15 cellular contexts compared by ENCODE assay signal in the genomic region with DNA sequence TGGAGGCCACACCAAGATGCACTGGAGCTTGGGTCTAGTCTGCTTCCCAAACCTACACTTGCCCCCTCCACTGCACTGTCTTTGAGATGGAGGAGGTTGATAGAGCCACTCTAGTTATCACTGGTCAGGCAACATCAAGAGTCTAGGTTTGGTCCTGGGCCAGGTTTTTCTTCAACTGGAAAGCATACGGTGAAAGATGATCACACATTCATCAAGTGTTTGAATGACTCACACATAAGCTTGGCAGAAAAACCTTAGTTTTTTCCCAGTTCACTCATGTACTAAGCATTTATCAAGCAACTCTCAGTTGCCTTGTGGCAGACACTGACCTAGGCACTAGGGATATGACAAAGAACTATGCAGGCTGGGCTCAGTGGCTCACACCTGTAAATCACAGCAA.
DNase-seq lines count a peak whose midpoint lies in the region; ATAC-seq and TF ChIP-seq lines count a peak whose summit lies in the region.
"Had no signal": no experiment of that assay in that cellular context is flagged by ENCODE, and none has a peak within 500 bp of the region (broad histone marks: within the 10 kb centered on the region; RNA-seq: fewer than 3 reads in every experiment).

No MANE protein-coding gene starts in this region.

- peaks cover 4% of the 10 kb centered on the region for H3K27me3 ChIP-seq in osteoblast (ENCODE audit: insufficient read depth, low read length)
- H3K27me3 ChIP-seq: tibial nerve had no signal

- H3K4me1 ChIP-seq in osteoblast (ENCODE audit: insufficient read depth, low read length): peaks cover 7% of the 10 kb centered on the region
- H3K4me1 ChIP-seq: tibial nerve had no signal

- peak; percentile 90 for DNase-seq in GM04503 (ENCODE audit: low read depth)
- peak; percentile 74 for DNase-seq in NCI-H2196 treated with DMSO at 0.1 percent for 48 hours (lab: John Stamatoyannopoulos, UW; ENCODE audit: unreplicated experiment)
- peak; percentile 63 for DNase-seq in dermis blood vessel endothelial cell
- DNase-seq in osteoblast (ENCODE audit: insufficient read length, low spot score, missing footprints): peak; percentile 95
- no peak for DNase-seq in COR-L47 (lab: John Stamatoyannopoulos, UW)
- DNase-seq: activated gamma-delta T cell, glutamatergic neuron, NCI-H526 treated with DMSO at 0.1 percent for 48 hours, T-helper 17 cell had no signal

- no peak for TF ChIP-seq CTCF in osteoblast (IDR thresholded peaks at IDR 0.05; ENCODE audit: extremely low read depth, low read depth, low read length)

- H4K20me1 ChIP-seq in osteoblast (ENCODE audit: insufficient read depth, low read length): no peaks in the 10 kb centered on the region

- ATAC-seq in GM18505 (IDR thresholded peaks at IDR 0.05; ENCODE audit: unreplicated experiment) (no peak), HG02938 (IDR thresholded peaks at IDR 0.05; ENCODE audit: unreplicated experiment) (no peak), HG03108 (IDR thresholded peaks at IDR 0.05; ENCODE audit: unreplicated experiment) (no peak)
- ATAC-seq: naive thymus-derived CD8-positive, alpha-beta T cell; T-helper 17 cell had no signal

- H3K27ac ChIP-seq in osteoblast (ENCODE audit: low read depth, low read length): no peak overlapping the region
- H3K27ac ChIP-seq: HL-60, tibial nerve had no signal

- no peaks in the 10 kb centered on the region for H3K36me3 ChIP-seq in osteoblast (ENCODE audit: insufficient read depth, low read length)
- H3K36me3 ChIP-seq: tibial nerve had no signal

- H3K9me3 ChIP-seq in osteoblast (ENCODE audit: low read depth, low read length): no peaks in the 10 kb centered on the region
- H3K9me3 ChIP-seq: tibial nerve had no signal

- no peak overlapping the region for H3K4me3 ChIP-seq in osteoblast (ENCODE audit: insufficient read depth, low read length)
- H3K4me3 ChIP-seq: tibial nerve had no signal

- no peaks in the 10 kb centered on the region for H3K79me2 ChIP-seq in osteoblast (ENCODE audit: insufficient read depth, low read length)

- no peak overlapping the region for H3K4me2 ChIP-seq in osteoblast (ENCODE audit: insufficient read depth, low read length)

- no peak for TF ChIP-seq POLR2A in GM18505 (IDR thresholded peaks at IDR 0.05; ENCODE audit: borderline replicate concordance, extremely low read depth, insufficient read depth, insufficient read length)

- H2AFZ ChIP-seq in osteoblast (ENCODE audit: low read length): no peak overlapping the region
